ENCODE assay signal across 8 cellular contexts in the genomic region with DNA sequence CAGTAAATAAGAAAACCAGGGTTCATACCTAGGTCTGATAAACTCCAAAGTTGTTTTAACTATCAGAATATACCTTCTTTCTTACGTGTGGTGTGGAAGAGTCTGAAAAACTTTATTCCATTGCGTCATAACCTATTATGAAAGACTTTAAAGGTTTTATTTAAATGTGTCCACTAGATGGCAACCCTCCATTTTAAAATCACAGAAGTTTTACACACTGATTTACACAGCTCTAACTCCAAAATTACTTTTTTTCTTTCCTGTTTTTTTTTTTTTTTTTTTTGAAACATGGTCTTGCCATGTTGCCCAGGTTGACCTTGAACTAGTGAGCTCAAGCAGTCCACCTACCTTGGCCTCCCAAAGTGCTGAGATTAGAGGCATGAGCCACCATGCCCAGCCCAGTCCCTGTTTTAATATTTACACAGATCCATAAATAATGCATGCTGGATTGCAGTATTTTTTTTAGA. TPM values are rescaled to one million over a fixed set of nuclear protein-coding genes. Genes with fewer than 3 reads are reported as not detected.
DNase-seq lines count a peak whose midpoint lies in the region; ATAC-seq and TF ChIP-seq lines count a peak whose summit lies in the region.

No MANE protein-coding gene starts in this region.

- H3K9me2 ChIP-seq in DOHH2 (replicated peaks; ENCODE audit: control insufficient read depth, low read length): no peaks in the 10 kb centered on the region
- no peaks in the 10 kb centered on the region for H3K9me2 ChIP-seq in SK-N-SH

- WGBS in SK-N-SH (ENCODE audit: low lambda C conversion rate): 7% methylated on average over 2 of the region's 2 CpGs

- no peak overlapping the region for H3K9ac ChIP-seq in SK-N-SH

- H3K4me3 ChIP-seq in DOHH2 (ENCODE audit: low read length) (no peak overlapping the region), SK-N-SH (ENCODE audit: low read depth in 2 of 2, low read length in 1 of 2) (no peak overlapping the region), epithelial cell of proximal tubule (ENCODE audit: low read depth, low read length) (no peak overlapping the region)

- H3K27ac ChIP-seq in DOHH2 (ENCODE audit: low read depth, low read length) (no peak overlapping the region), SK-N-SH (ENCODE audit: low read depth in 2 of 2, low read length in 1 of 2) (peak overlapping the region in 1 of 2 experiments; percentile 18; a peak in 1 of 4 replicates)

- peaks cover 6% of the 10 kb centered on the region in 2 donors for H3K4me1 Mint-ChIP-seq in natural killer cell

- H4K20me1 ChIP-seq in DOHH2 (ENCODE audit: control insufficient read depth, insufficient read depth, low read depth, low read length) (no peaks in the 10 kb centered on the region), SK-N-SH (ENCODE audit: insufficient read depth) (no peaks in the 10 kb centered on the region)

- TF ChIP-seq CTCF in DOHH2 (IDR thresholded peaks at IDR 0.05; ENCODE audit: low read depth, low read length, poor library complexity, severe bottlenecking) (peak; percentile 50), SK-N-SH (IDR thresholded peaks at IDR 0.05) (peak; percentile 68), epithelial cell of proximal tubule (conservative IDR thresholded peaks at IDR 0.05; ENCODE audit: low read depth, low read length) (peak; percentile 42), natural killer cell (IDR thresholded peaks at IDR 0.05) (peak; percentile 71)

- H3K4me1 ChIP-seq in DOHH2 (ENCODE audit: control insufficient read depth, low read length) (peaks cover 5% of the 10 kb centered on the region), SK-N-SH (ENCODE audit: control insufficient read depth in 1 of 2, insufficient read depth in 2 of 2, low read depth in 1 of 2, low read length in 1 of 2) (no peaks in the 10 kb centered on the region; a peak in 1 of 4 replicates)

- H3K27me3 ChIP-seq in DOHH2 (ENCODE audit: control insufficient read depth, low read length): no peaks in the 10 kb centered on the region
- no peaks in the 10 kb centered on the region for H3K27me3 ChIP-seq in SK-N-SH (ENCODE audit: insufficient read depth)

- POLR2A ChIA-PET in SK-N-SH (lab: Yijun Ruan, JAX): interaction anchor here (0.5 kb wide), 1 partner anchor 167 kb away, joined by 3 read pairs; no protein-coding TSS in a partner anchor

- H3F3A ChIP-seq in DOHH2 (ENCODE audit: control insufficient read depth, insufficient read depth) (no peaks in the 10 kb centered on the region), SK-N-SH (replicated peaks; ENCODE audit: insufficient read depth) (peaks cover 4% of the 10 kb centered on the region)

- H3K79me2 ChIP-seq in DOHH2 (ENCODE audit: control insufficient read depth, low read length) (no peaks in the 10 kb centered on the region), SK-N-SH (ENCODE audit: insufficient read depth) (no peaks in the 10 kb centered on the region)

- TF ChIP-seq RAD21 in SK-N-SH (IDR thresholded peaks at IDR 0.05; ENCODE audit: low read length): peak; percentile 79

- H3K4me2 ChIP-seq in DOHH2 (ENCODE audit: low read length) (peak overlapping the region; percentile 29; the same call in 1 of the 2 replicates), SK-N-SH (no peak overlapping the region)

- peak overlapping the region; percentile 72; the same call in 1 of the 2 replicates for H2AFZ ChIP-seq in SK-N-SH (ENCODE audit: low read depth)

- TF ChIP-seq EP300 in SK-N-SH (IDR thresholded peaks at IDR 0.05; ENCODE audit: borderline replicate concordance in 1 of 2, low read depth in 1 of 2, low read length in 1 of 2): no peak

- peak overlapping the region; percentile 89 to 93 for H3K27ac Mint-ChIP-seq in natural killer cell

- H3K9me3 Mint-ChIP-seq in natural killer cell: no peaks in the 10 kb centered on the region

- peak; percentile 74 to 91 (median 87) for ATAC-seq in natural killer cell
- ATAC-seq in HG03460 (IDR thresholded peaks at IDR 0.05; ENCODE audit: unreplicated experiment): no peak

- DNase-seq in LHCN-M2 (ENCODE audit: low read depth) (peak; percentile 65), SK-N-SH (peak; percentile 36), epithelial cell of proximal tubule (ENCODE audit: low read depth) (peak; percentile 31), natural killer cell (no peak), GM19240 (ENCODE audit: insufficient read length, low spot score) (no peak), COLO668 (lab: John Stamatoyannopoulos, UW; ENCODE audit: unreplicated experiment) (no peak)

- no peaks in the 10 kb centered on the region for H3K36me3 Mint-ChIP-seq in natural killer cell

- H3K36me3 ChIP-seq in DOHH2 (ENCODE audit: control insufficient read depth, low read length): no peaks in the 10 kb centered on the region
- peaks cover 0 to under 1% of the 10 kb centered on the region in 2 experiments for H3K36me3 ChIP-seq in SK-N-SH (replicated peaks in 1 of 2; ENCODE audit: control insufficient read depth in 1 of 2, insufficient read depth in 2 of 2, low read length in 1 of 2)

- no peaks in the 10 kb centered on the region for H3K9me3 ChIP-seq in DOHH2 (ENCODE audit: control insufficient read depth, insufficient read depth, low read length)
- no peaks in the 10 kb centered on the region for H3K9me3 ChIP-seq in SK-N-SH

- no peak overlapping the region for H3K4me3 Mint-ChIP-seq in natural killer cell

- CTCF ChIA-PET in SK-N-SH (lab: Yijun Ruan, JAX): interaction anchor here (0.7 to 10.6 kb wide), 30 partner anchors 10 to 516 kb away, joined by 3 to 186 read pairs (median 4); a partner anchor contains a TSS

- no peaks in the 10 kb centered on the region for H3K27me3 Mint-ChIP-seq in natural killer cell (ENCODE audit: low read depth in 2 of 2)

- intact Hi-C loops in natural killer cell (cut with micrococcal nuclease): loop anchor here (1.0 to 5.0 kb wide), 5 partner anchors 60 to 707 kb away; a partner anchor contains a TSS

TF ChIP-seq in SK-N-SH, 30 proteins besides CTCF, POLR2A, EP300 and RAD21:
- TF ChIP-seq ELF1 (IDR thresholded peaks at IDR 0.05) (no peak), RXRA (IDR thresholded peaks at IDR 0.05; ENCODE audit: borderline replicate concordance, low read depth) (no peak), SMC3 (IDR thresholded peaks at IDR 0.05; ENCODE audit: low read depth, low read length) (peak; percentile 53)

RNA-seq across cellular contexts. Expression of a gene that starts 17.3 kb away (rescaled TPM):
- not detected in 2 replicates for total RNA-seq in LHCN-M2 (2014; rRNA removed)
- polyA plus RNA-seq in LHCN-M2 (2012): not detected
- polyA plus RNA-seq in SK-N-SH (2012; rRNA removed): not detected in 2 replicates
- polyA plus RNA-seq in SK-N-SH (2012; cell fraction: cytosol; rRNA removed): not detected in 2 replicates
- polyA plus RNA-seq in SK-N-SH (2012; cell fraction: nucleus; rRNA removed): not detected in 2 replicates
- total RNA-seq in epithelial cell of proximal tubule: not detected in 2 replicates
- total RNA-seq in natural killer cell: not detected

Comparison
In these comparisons a context has a peak if more than half of its experiments do, and no peak if none do; other contexts are left out.
1. DNase-seq: peak in LHCN-M2 (single experiment), SK-N-SH (single experiment) and epithelial cell of proximal tubule (single experiment); none in natural killer cell (single experiment), GM19240 (single experiment) and COLO668 (single experiment).
2. Peak in every context shown above with its lines, with median percentiles within 50 percentile points of each other: CTCF ChIP-seq.